Comparison of ENCODE assay signal across 8 cellular contexts in the genomic region with DNA sequence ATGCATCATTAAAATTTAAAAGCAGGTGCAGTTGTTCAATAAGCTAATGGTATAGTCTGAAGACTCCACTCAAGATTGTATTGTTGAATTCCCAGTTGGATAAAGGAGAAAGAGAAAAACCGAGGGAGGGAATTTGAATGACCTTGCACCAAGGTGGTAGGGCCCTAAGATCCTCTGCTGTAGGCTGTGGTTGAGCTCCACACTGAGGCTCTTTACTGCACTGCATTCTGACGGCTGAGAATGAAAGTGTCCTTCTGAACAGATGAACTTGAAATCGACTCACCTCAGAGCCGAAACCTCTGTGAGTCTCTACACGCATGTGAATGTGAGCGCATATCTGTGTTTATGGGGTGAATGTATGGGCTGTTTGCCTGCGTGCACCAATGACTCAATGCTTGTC.
DNase-seq lines count a peak whose midpoint lies in the region; ATAC-seq and TF ChIP-seq lines count a peak whose summit lies in the region.

No MANE protein-coding gene starts in this region.

- DNase-seq in BE2C = peak; percentile 67
- peak; percentile 5 for DNase-seq in Jurkat, Clone E6-1 (ENCODE audit: low read depth, low spot score)
- DNase-seq in SK-MEL-5 (ENCODE audit: low read depth, low spot score) = peak; percentile 86
- peak; percentile 42 for DNase-seq in iPS-NIHi11 (ENCODE audit: low spot score)
- DNase-seq in GM19240 (ENCODE audit: insufficient read length, low spot score) = no peak
- no peak for DNase-seq in effector memory CD4-positive, alpha-beta T cell

- TF ChIP-seq CTCF in BE2C (IDR thresholded peaks at IDR 0.05; ENCODE audit: low read depth, low read length) = peak; percentile 99

- no peak overlapping the region for H3K4me3 ChIP-seq in BE2C (ENCODE audit: low read depth, low read length)
- no peak overlapping the region for H3K4me3 ChIP-seq in Jurkat, Clone E6-1 (ENCODE audit: low read length)
- no peak overlapping the region for H3K4me3 ChIP-seq in effector memory CD4-positive, alpha-beta T cell (ENCODE audit: insufficient read depth, low read depth, low read length, poor library complexity, severe bottlenecking)

- no peaks in the 10 kb centered on the region for H3K36me3 ChIP-seq in BE2C
- H3K36me3 ChIP-seq in effector memory CD4-positive, alpha-beta T cell (ENCODE audit: control insufficient read depth, insufficient read depth, low read length) = no peaks in the 10 kb centered on the region

- no peaks in the 10 kb centered on the region for H3K27me3 ChIP-seq in BE2C
- no peaks in the 10 kb centered on the region for H3K27me3 ChIP-seq in effector memory CD4-positive, alpha-beta T cell (replicated peaks; ENCODE audit: control insufficient read depth, insufficient read depth, low read length, poor library complexity, severe bottlenecking)

- in situ Hi-C loops in SK-MEL-5 (cut with HindIII; ENCODE audit: low pct_unique_long_range_greater_than_20kb, low sequenced_read_pairs) = no loop called here

- no peaks in the 10 kb centered on the region for H3K9me3 ChIP-seq in BE2C
- H3K9me3 ChIP-seq in effector memory CD4-positive, alpha-beta T cell (ENCODE audit: control insufficient read depth, low read length) = no peaks in the 10 kb centered on the region

- no peak overlapping the region for H3K27ac ChIP-seq in effector memory CD4-positive, alpha-beta T cell (ENCODE audit: insufficient read depth, low read length, poor library complexity, severe bottlenecking)

- ATAC-seq in HG03045 (IDR thresholded peaks at IDR 0.05; ENCODE audit: unreplicated experiment) (no peak), HG02763 (IDR thresholded peaks at IDR 0.05; ENCODE audit: unreplicated experiment) (no peak)

- no peaks in the 10 kb centered on the region; the same call in 1 of the 2 replicates for H3K4me1 ChIP-seq in BE2C
- H3K4me1 ChIP-seq in effector memory CD4-positive, alpha-beta T cell (ENCODE audit: control insufficient read depth, insufficient read depth, low read length, poor library complexity, severe bottlenecking) = no peaks in the 10 kb centered on the region

Comparison
In these comparisons a context has a peak if more than half of its experiments do, and no peak if none do; other contexts are left out.
1. DNase-seq: peak in BE2C (single experiment), Jurkat, Clone E6-1 (single experiment), SK-MEL-5 (single experiment) and iPS-NIHi11 (single experiment); none in GM19240 (single experiment) and effector memory CD4-positive, alpha-beta T cell (0 of 3).